20 cellular contexts compared by ENCODE assay signal in the genomic region with DNA sequence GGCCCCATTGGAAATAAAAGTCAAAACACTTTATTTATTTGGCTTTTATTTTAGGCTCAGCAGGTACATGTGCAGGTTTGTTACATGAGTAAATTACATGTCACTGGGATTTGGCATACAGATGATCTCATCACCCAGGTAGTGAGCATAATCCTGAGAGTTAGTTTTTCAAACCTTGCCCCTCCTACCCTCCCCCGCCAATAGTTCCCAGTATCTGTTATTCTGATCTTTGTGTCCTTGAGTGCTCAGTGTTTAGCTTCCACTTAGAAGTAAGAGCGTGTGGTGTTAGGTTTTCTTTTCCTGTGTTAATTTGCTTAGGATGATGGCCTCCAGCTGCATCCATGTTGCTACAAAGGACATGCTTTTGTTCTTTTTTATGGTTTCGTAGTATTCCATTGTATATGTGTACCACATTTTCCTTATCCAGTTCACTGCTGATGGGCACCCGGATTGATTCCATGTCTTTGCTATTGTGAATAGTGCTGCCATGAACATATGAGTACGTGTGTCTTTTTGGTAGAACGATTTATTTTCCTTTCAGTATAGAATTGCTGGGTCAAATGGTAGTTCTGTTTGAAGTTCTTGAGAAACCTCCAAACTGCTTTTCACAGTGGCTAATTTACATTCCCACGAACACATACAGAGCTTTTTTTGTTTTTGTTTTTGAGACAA. TPM values are rescaled to one million over a fixed set of nuclear protein-coding genes. Genes with fewer than 3 reads are reported as not detected.
A peak's percentile ranks its signal among the peaks of the same experiment; 100 is the strongest.
DNase-seq lines count a peak whose midpoint lies in the region; ATAC-seq and TF ChIP-seq lines count a peak whose summit lies in the region.
"Had no signal": no experiment of that assay in that cellular context is flagged by ENCODE, and none has a peak within 500 bp of the region (broad histone marks: within the 10 kb centered on the region; RNA-seq: fewer than 3 reads in every experiment).

No MANE protein-coding gene starts in this region.

- no peak overlapping the region for H2BK15ac ChIP-seq in mesendoderm (replicated peaks; ENCODE audit: low read depth)

- no peak overlapping the region for H2AK5ac ChIP-seq in mesendoderm (ENCODE audit: low read length)

- peak; percentile 5 for DNase-seq in DMS153 treated with DMSO at 0.1 percent for 48 hours (lab: John Stamatoyannopoulos, UW; ENCODE audit: unreplicated experiment)
- DNase-seq in DMS153 (lab: John Stamatoyannopoulos, UW) = no peak
- DNase-seq in SK-MEL-5 (ENCODE audit: low read depth, low spot score) = peak; percentile 62
- DNase-seq in mesendoderm = peak; percentile 28
- DNase-seq: CD8-positive, alpha-beta memory T cell; DMS79; IMR-90; NCI-H1092 treated with DMSO at 0.1 percent for 48 hours; NCI-H1436 treated with DMSO at 0.1 percent for 48 hours; NCI-H1930; NCI-H2171 treated with DMSO at 0.1 percent for 48 hours had no signal

- H3K36me3 ChIP-seq in HEK293 (ENCODE audit: control insufficient read depth in 2 of 2, insufficient read depth in 1 of 2, low read length in 2 of 2) = peaks cover 0 to 4% of the 10 kb centered on the region in 2 experiments; a peak in 1 of 3 replicates
- H3K36me3 ChIP-seq in mesendoderm (ENCODE audit: control insufficient read depth, insufficient read depth, low read length) = no peaks in the 10 kb centered on the region
- H3K36me3 ChIP-seq: BLaER1 treated with 17β-estradiol and CSF1 and Interleukin-3, amounts not matched to agents 10 nM and 100 nM; SJSA1 had no signal

- no peak overlapping the region for H3K18ac ChIP-seq in mesendoderm (ENCODE audit: low read length)

- no peak overlapping the region for H4K8ac ChIP-seq in mesendoderm (ENCODE audit: low read depth, low read length)

- no peak overlapping the region for H3K27ac ChIP-seq in HEK293 (ENCODE audit: extremely low read depth, low read depth, low read length)
- H3K27ac ChIP-seq in mesendoderm (ENCODE audit: low read depth, low read length) = no peak overlapping the region
- H3K27ac ChIP-seq: 22Rv1, KMS-11, SJSA1 had no signal

- no peak overlapping the region for H3K4me3 ChIP-seq in HEK293 (ENCODE audit: low read depth, low read length)
- no peak overlapping the region for H3K4me3 ChIP-seq in mesendoderm (ENCODE audit: low read length)
- H3K4me3 ChIP-seq: BLaER1 treated with 17β-estradiol and CSF1 and Interleukin-3, amounts not matched to agents 10 nM and 100 nM; SJSA1 had no signal

- no peaks in the 10 kb centered on the region for H3K79me2 ChIP-seq in mesendoderm (ENCODE audit: control insufficient read depth, insufficient read depth, low read length)

- no peaks in the 10 kb centered on the region for H3K9me3 ChIP-seq in HEK293 (ENCODE audit: control insufficient read depth, insufficient read depth, low read depth, low read length)
- H3K9me3 ChIP-seq: BLaER1 treated with 17β-estradiol and CSF1 and Interleukin-3, amounts not matched to agents 10 nM and 100 nM; SJSA1 had no signal

- WGBS in mesendoderm (ENCODE audit: extremely low coverage, insufficient coverage, low lambda C conversion rate) = no CpG with 5 or more reads among the region's 7 CpGs

- CTCF ChIA-PET in HEK293 (lab: Yijun Ruan, JAX) = interaction anchor here (0.5 to 0.9 kb wide), 5 partner anchors 24 to 408 kb away, joined by 3 to 5 read pairs (median 3); no protein-coding TSS in a partner anchor

- no peak overlapping the region for H2BK120ac ChIP-seq in mesendoderm (ENCODE audit: low read depth, low read length)

- POLR2A ChIA-PET in HEK293 (lab: Yijun Ruan, JAX) = no interaction called here

- H3K79me1 ChIP-seq in mesendoderm (ENCODE audit: low read length) = no peaks in the 10 kb centered on the region

- no peak overlapping the region for H4K5ac ChIP-seq in mesendoderm (ENCODE audit: low read length)

- H3K23ac ChIP-seq in mesendoderm (ENCODE audit: low read length) = no peak overlapping the region

- H3K4me1 ChIP-seq in HEK293 (ENCODE audit: control insufficient read depth, insufficient read depth, low read length) = peaks cover 22% of the 10 kb centered on the region
- no peaks in the 10 kb centered on the region for H3K4me1 ChIP-seq in mesendoderm (ENCODE audit: control insufficient read depth, low read depth, low read length)
- H3K4me1 ChIP-seq: SJSA1 had no signal

- H2BK5ac ChIP-seq in mesendoderm (ENCODE audit: low read length) = no peak overlapping the region

- H3K4ac ChIP-seq in mesendoderm (ENCODE audit: low read depth, low read length) = no peak overlapping the region

- in situ Hi-C loops in SK-MEL-5 (cut with HindIII; ENCODE audit: low pct_unique_long_range_greater_than_20kb, low sequenced_read_pairs) = no loop called here

- no peaks in the 10 kb centered on the region for H3K27me3 ChIP-seq in mesendoderm (ENCODE audit: insufficient read depth, low read length, poor library complexity)
- H3K27me3 ChIP-seq: BLaER1 treated with 17β-estradiol and CSF1 and Interleukin-3, amounts not matched to agents 10 nM and 100 nM; SJSA1 had no signal

- H3K56ac ChIP-seq in mesendoderm (ENCODE audit: low read length) = no peak overlapping the region

- ATAC-seq in HG02970 (IDR thresholded peaks at IDR 0.05; ENCODE audit: low FRiP score, unreplicated experiment) = no peak
- ATAC-seq in GM18909 (IDR thresholded peaks at IDR 0.05; ENCODE audit: poor library complexity, unreplicated experiment) = no peak
- no peak for ATAC-seq in GM18907 (IDR thresholded peaks at IDR 0.05; ENCODE audit: unreplicated experiment)
- ATAC-seq: Right ventricle myocardium inferior had no signal

- H3K4me2 ChIP-seq in mesendoderm (ENCODE audit: low read length) = no peak overlapping the region
- H3K4me2 ChIP-seq: KMS-11 had no signal

- H3K9ac ChIP-seq in mesendoderm (ENCODE audit: low read length) = no peak overlapping the region
- H3K9ac ChIP-seq: KMS-11 had no signal

- no peak for TF ChIP-seq CTCF in HEK293 (tag by site-specific recombination; IDR thresholded peaks at IDR 0.05)

TF ChIP-seq in HEK293, 187 proteins besides CTCF, POLR2A, EP300 and RAD21:
- TF ChIP-seq TRIM28 (IDR thresholded peaks at IDR 0.05; ENCODE audit: borderline replicate concordance, low read length) (peak; percentile 80), ZNF146 (tag by site-specific recombination; IDR thresholded peaks at IDR 0.05) (peak; percentile 92), SP2 (tag by site-specific recombination; IDR thresholded peaks at IDR 0.05) (no peak)
- TF ChIP-seq, protein P1, sequence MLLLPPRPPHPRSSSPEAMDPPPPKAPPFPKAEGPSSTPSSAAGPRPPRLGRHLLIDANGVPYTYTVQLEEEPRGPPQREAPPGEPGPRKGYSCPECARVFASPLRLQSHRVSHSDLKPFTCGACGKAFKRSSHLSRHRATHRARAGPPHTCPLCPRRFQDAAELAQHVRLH (tag by site-specific recombination; IDR thresholded peaks at IDR 0.05) = peak; percentile 72

RNA-seq across cellular contexts. Expression of gene ARMC9, which starts 47.9 kb away (rescaled TPM):
- 22.8 and 23.0 TPM in 2 replicates for total RNA-seq in SK-MEL-5 (2014; rRNA removed; shearing (Covaris generic))
- 23.0 and 24.1 TPM in 2 replicates for polyA plus RNA-seq in SK-MEL-5 (2015; cell fraction: cytosol; rRNA removed)
- 31.2 and 56.4 TPM in 2 replicates for polyA plus RNA-seq in SK-MEL-5 (2015; cell fraction: nucleus; rRNA removed)
- polyA plus RNA-seq in mesendoderm (2013, experiment 1 of 2) = 19.5 TPM
- 20.4 TPM for polyA plus RNA-seq in mesendoderm (2013, experiment 2 of 2)
